In the genomic region with DNA sequence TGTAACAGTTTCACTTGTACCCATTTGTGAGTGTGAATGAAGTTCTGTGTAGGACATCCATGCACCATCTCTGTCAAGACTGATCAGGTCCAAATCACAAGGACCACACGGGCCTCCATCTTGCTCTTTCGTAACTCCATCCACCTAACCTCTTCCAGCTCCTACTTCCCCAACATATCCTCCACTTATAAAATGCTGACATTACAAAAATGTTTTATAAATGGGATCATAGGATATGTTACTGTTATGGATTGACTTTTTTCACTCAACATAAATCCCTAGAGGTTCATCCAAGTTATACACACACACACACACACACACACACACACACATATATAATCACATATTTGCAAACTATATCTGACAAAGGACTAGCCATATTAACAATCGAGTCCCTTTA, we compare ENCODE assay signal across 18 cellular contexts.
DNase-seq lines count a peak whose midpoint lies in the region; ATAC-seq, FAIRE-seq and TF ChIP-seq lines count a peak whose summit lies in the region.
"Had no signal": no experiment of that assay in that cellular context is flagged by ENCODE, and none has a peak within 500 bp of the region (broad histone marks: within the 10 kb centered on the region; RNA-seq: fewer than 3 reads in every experiment).

No MANE protein-coding gene starts in this region.

- H2BK20ac ChIP-seq in IMR-90 (ENCODE audit: low read depth, low read length) (no peak overlapping the region), H1 (ENCODE audit: low read length) (no peak overlapping the region)

- no peak overlapping the region for H2AK9ac ChIP-seq in IMR-90 (replicated peaks; ENCODE audit: low read depth, low read length, poor library complexity)

- H3K4me3 ChIP-seq in A549 (no peak overlapping the region), IMR-90 (ENCODE audit: insufficient read depth, low read depth, low read length) (no peak overlapping the region), H1 (ENCODE audit: extremely low read depth in 1 of 4, insufficient read depth in 2 of 4, low read depth in 3 of 4, low read length in 4 of 4) (no peak overlapping the region), right atrium auricular region (no peak overlapping the region)
- H3K4me3 ChIP-seq: BLaER1 treated with 17β-estradiol and CSF1 and Interleukin-3, amounts not matched to agents 10 nM and 100 nM had no signal

- TF ChIP-seq EP300 in A549 (IDR thresholded peaks at IDR 0.05), result no peak
- TF ChIP-seq EP300 in H1 (IDR thresholded peaks at IDR 0.05; ENCODE audit: borderline replicate concordance in 1 of 2, low read depth in 2 of 2, low read length in 2 of 2), result no peak

- CTCF ChIA-PET in A549 (lab: Yijun Ruan, JAX) (no interaction called here), IMR-90 (lab: Yijun Ruan, JAX) (no interaction called here), H1 (lab: Charles Lee; ENCODE audit: partially characterized antibody) (interaction anchor here (1.1 to 1.2 kb wide), 2 partner anchors 9 to 25 kb away, joined by 3 read pairs; no protein-coding TSS in a partner anchor)

- FAIRE-seq in A549 (lab: Jason Lieb, UNC) (no peak), H1 (lab: Jason Lieb, UNC) (no peak)
- FAIRE-seq: GM12891, GM19239 had no signal

- no peaks in the 10 kb centered on the region for H4K20me1 ChIP-seq in IMR-90 (ENCODE audit: insufficient read depth, low read length)
- no peaks in the 10 kb centered on the region for H4K20me1 ChIP-seq in H1 (replicated peaks in 1 of 2; ENCODE audit: control insufficient read depth in 1 of 2, insufficient read depth in 2 of 2, low read length in 2 of 2)
- H4K20me1 ChIP-seq: BLaER1 treated with 17β-estradiol and CSF1 and Interleukin-3, amounts not matched to agents 10 nM and 100 nM had no signal

- POLR2A ChIA-PET in A549 (lab: Yijun Ruan, JAX) (no interaction called here), IMR-90 (lab: Charles Lee; ENCODE audit: unreplicated experiment) (no interaction called here), H1 (lab: Charles Lee; ENCODE audit: partially characterized antibody) (no interaction called here)

- H4K91ac ChIP-seq in IMR-90 (ENCODE audit: insufficient read depth, low read depth, low read length), result no peak overlapping the region
- no peak overlapping the region for H4K91ac ChIP-seq in H1 (replicated peaks; ENCODE audit: insufficient read length, low read length)

- H3K4ac ChIP-seq in IMR-90 (ENCODE audit: low read depth, low read length), result no peak overlapping the region
- no peak overlapping the region for H3K4ac ChIP-seq in H1 (replicated peaks; ENCODE audit: insufficient read length, low read depth, low read length)

- no peak for TF ChIP-seq CTCF in A549 (IDR thresholded peaks at IDR 0.05)
- TF ChIP-seq CTCF in IMR-90 (conservative IDR thresholded peaks at IDR 0.05; ENCODE audit: low read depth, low read length), result no peak
- no peak for TF ChIP-seq CTCF in H1 (IDR thresholded peaks at IDR 0.05; ENCODE audit: control extremely low read depth in 1 of 3, insufficient read depth in 1 of 3, low read depth in 1 of 3, low read length in 3 of 3)
- TF ChIP-seq CTCF in right atrium auricular region (IDR thresholded peaks at IDR 0.05), result no peak

- ATAC-seq in A549 (no peak), IMR-90 (ENCODE audit: low read depth) (no peak)
- ATAC-seq: CD8-positive, alpha-beta T cell had no signal

- no TSS peak for BruUV-seq in IMR-90 (replicated peaks; lab: Mats Ljungman, UMichigan)

- H2BK120ac ChIP-seq in IMR-90 (ENCODE audit: low read depth, low read length), result no peak overlapping the region
- no peak overlapping the region for H2BK120ac ChIP-seq in H1 (replicated peaks; ENCODE audit: low read depth, low read length)

- no peak for TF ChIP-seq POLR2A in A549 (IDR thresholded peaks at IDR 0.05; ENCODE audit: low read length)
- no peak for TF ChIP-seq POLR2A in IMR-90 (IDR thresholded peaks at IDR 0.05; ENCODE audit: low read depth, low read length)
- TF ChIP-seq POLR2A in H1 (IDR thresholded peaks at IDR 0.05; ENCODE audit: control extremely low read depth in 1 of 2, low read depth in 2 of 2, low read length in 2 of 2), result no peak

- H3K9me1 ChIP-seq in IMR-90 (ENCODE audit: insufficient read depth, low read length), result no peaks in the 10 kb centered on the region

- no peaks in the 10 kb centered on the region for H3K9me3 ChIP-seq in A549
- peaks cover 15% of the 10 kb centered on the region for H3K9me3 ChIP-seq in IMR-90 (ENCODE audit: control insufficient read depth, insufficient read depth, low read length)
- H3K9me3 ChIP-seq in H1 (ENCODE audit: insufficient read depth in 2 of 2, low read depth in 1 of 2, low read length in 1 of 2), result no peaks in the 10 kb centered on the region
- no peaks in the 10 kb centered on the region for H3K9me3 ChIP-seq in right atrium auricular region
- H3K9me3 ChIP-seq: Caco-2 had no signal

- no peaks in the 10 kb centered on the region for H3K23me2 ChIP-seq in H1 (ENCODE audit: low read depth, low read length)

- H3K23ac ChIP-seq in IMR-90 (ENCODE audit: low read depth, low read length), result no peak overlapping the region
- no peak overlapping the region for H3K23ac ChIP-seq in H1 (ENCODE audit: insufficient read length)

- TF ChIP-seq RAD21 in A549 (conservative IDR thresholded peaks at IDR 0.05 in 1 of 2, IDR thresholded peaks at IDR 0.05 in 1 of 2) (no peak), IMR-90 (IDR thresholded peaks at IDR 0.05; ENCODE audit: low read length) (no peak), H1 (IDR thresholded peaks at IDR 0.05 in 1 of 2, conservative IDR thresholded peaks at IDR 0.05 in 1 of 2; ENCODE audit: low read depth in 2 of 2, low read length in 2 of 2) (no peak)

- H2AK5ac ChIP-seq in IMR-90 (ENCODE audit: low read depth, low read length) (no peak overlapping the region), H1 (ENCODE audit: low read depth, low read length) (no peak overlapping the region)

- no peak overlapping the region for H2BK15ac ChIP-seq in IMR-90 (ENCODE audit: low read depth, low read length)
- no peak overlapping the region for H2BK15ac ChIP-seq in H1 (ENCODE audit: low read length)

- H3K27me3 ChIP-seq in IMR-90 (ENCODE audit: control insufficient read depth, insufficient read depth, low read length), result no peaks in the 10 kb centered on the region
- no peaks in the 10 kb centered on the region for H3K27me3 ChIP-seq in H1 (replicated peaks in 1 of 4; ENCODE audit: control insufficient read depth in 3 of 4, extremely low read depth in 1 of 4, insufficient read depth in 3 of 4, low read length in 3 of 4)
- H3K27me3 ChIP-seq in right atrium auricular region, result no peaks in the 10 kb centered on the region
- H3K27me3 ChIP-seq: BLaER1 treated with 17β-estradiol and CSF1 and Interleukin-3, amounts not matched to agents 10 nM and 100 nM had no signal

- H3K36me3 ChIP-seq in IMR-90 (ENCODE audit: control insufficient read depth, insufficient read depth, low read length) (no peaks in the 10 kb centered on the region), H1 (ENCODE audit: control insufficient read depth in 2 of 4, insufficient read depth in 4 of 4, low read length in 3 of 4) (no peaks in the 10 kb centered on the region), right atrium auricular region (no peaks in the 10 kb centered on the region)
- H3K36me3 ChIP-seq: BLaER1 treated with 17β-estradiol and CSF1 and Interleukin-3, amounts not matched to agents 10 nM and 100 nM had no signal

- H2BK12ac ChIP-seq in H1 (ENCODE audit: low read depth, low read length), result no peak overlapping the region

- H3K9ac ChIP-seq in IMR-90 (ENCODE audit: low read depth, low read length) (no peak overlapping the region), H1 (replicated peaks in 1 of 4; ENCODE audit: extremely low read depth in 1 of 4, low read depth in 3 of 4, low read length in 3 of 4) (no peak overlapping the region)
- H3K9ac ChIP-seq: BLaER1 treated with 17β-estradiol and CSF1 and Interleukin-3, amounts not matched to agents 10 nM and 100 nM had no signal

- H3K4me2 ChIP-seq in A549 (no peak overlapping the region), IMR-90 (ENCODE audit: low read depth, low read length) (no peak overlapping the region), H1 (ENCODE audit: insufficient read depth in 1 of 2, low read depth in 2 of 2, low read length in 2 of 2) (no peak overlapping the region)
- H3K4me2 ChIP-seq: BLaER1 treated with 17β-estradiol and CSF1 and Interleukin-3, amounts not matched to agents 10 nM and 100 nM had no signal

- dilution Hi-C loops in IMR-90 (cut with HindIII; ENCODE audit: low sequenced_read_pairs, unreplicated experiment), result no loop called here

- H3K18ac ChIP-seq in IMR-90 (ENCODE audit: low read depth, low read length), result no peak overlapping the region
- no peak overlapping the region for H3K18ac ChIP-seq in H1 (ENCODE audit: extremely low read depth, low read length)

- no peaks in the 10 kb centered on the region for H3K79me2 ChIP-seq in H1 (ENCODE audit: control insufficient read depth in 1 of 2, insufficient read depth in 2 of 2, low read length in 2 of 2)

- H3K79me1 ChIP-seq in IMR-90 (ENCODE audit: low read depth in 1 of 2, low read length in 2 of 2), result no peaks in the 10 kb centered on the region
- H3K79me1 ChIP-seq in H1 (ENCODE audit: low read depth, low read length), result no peaks in the 10 kb centered on the region

- no peaks in the 10 kb centered on the region for H3K4me1 ChIP-seq in A549
- no peaks in the 10 kb centered on the region for H3K4me1 ChIP-seq in IMR-90 (ENCODE audit: control insufficient read depth, insufficient read depth, low read length)
- no peaks in the 10 kb centered on the region for H3K4me1 ChIP-seq in H1 (replicated peaks in 1 of 4; ENCODE audit: control insufficient read depth in 3 of 4, insufficient read depth in 4 of 4, low read length in 3 of 4)
- no peaks in the 10 kb centered on the region for H3K4me1 ChIP-seq in right atrium auricular region
- H3K4me1 ChIP-seq: BLaER1 treated with 17β-estradiol and CSF1 and Interleukin-3, amounts not matched to agents 10 nM and 100 nM; Caco-2 had no signal

- no peak overlapping the region for H4K5ac ChIP-seq in IMR-90 (ENCODE audit: low read depth, low read length)
- H4K5ac ChIP-seq in H1 (ENCODE audit: insufficient read length, low read depth, low read length), result no peak overlapping the region

- H4K8ac ChIP-seq in IMR-90 (ENCODE audit: low read depth in 2 of 2, low read length in 2 of 2) (no peak overlapping the region), H1 (ENCODE audit: extremely low read depth, insufficient read depth, low read length) (no peak overlapping the region)

- no peak for DNase-seq in A549 (ENCODE audit: low read depth in 1 of 2, low spot score in 1 of 2)
- no peak for DNase-seq in IMR-90
- DNase-seq in H1 (ENCODE audit: low read depth in 1 of 2, low spot score in 2 of 2), result no peak
- no peak for DNase-seq in globus pallidus (ENCODE audit: low spot score)
- DNase-seq in right atrium auricular region (ENCODE audit: low spot score), result no peak
- no peak for DNase-seq in NK-92 (lab: John Stamatoyannopoulos, UW; ENCODE audit: unreplicated experiment)
- DNase-seq: 8988T; AML-193; Caco-2; Calu3; CD4-positive, alpha-beta T cell; CD8-positive, alpha-beta T cell; DMS79 treated with DMSO at 0.1 percent for 48 hours; GF-D8 had no signal

- H3K56ac ChIP-seq in IMR-90 (ENCODE audit: extremely low read depth, insufficient read depth, low read length) (no peak overlapping the region), H1 (replicated peaks; ENCODE audit: insufficient read length, low read depth, low read length) (no peak overlapping the region)

- intact Hi-C loops in IMR-90 (cut with micrococcal nuclease), result no loop called here

- H2BK5ac ChIP-seq in IMR-90 (ENCODE audit: low read depth, low read length, poor library complexity, severe bottlenecking), result no peak overlapping the region
- no peak overlapping the region for H2BK5ac ChIP-seq in H1 (ENCODE audit: low read depth, low read length)

- WGBS in A549 (ENCODE audit: missing lambda C conversion rate), result 0% methylated on average over 3 of the region's 3 CpGs
- WGBS in IMR-90 (ENCODE audit: extremely low coverage in 2 of 2, insufficient read length in 1 of 2), 2 experiments, result no CpG with 5 or more reads among the region's 3 CpGs
- WGBS in H1 (ENCODE audit: extremely low coverage in 1 of 2, insufficient coverage in 1 of 2, insufficient read length in 1 of 2, insufficient replicate concordance in 2 of 2, low coverage in 1 of 2, low lambda C conversion rate in 2 of 2, missing lambda C conversion rate in 1 of 2), 2 experiments, result 95 to 100% methylated on average over 1 to 3 of the region's 3 CpGs

- H3K14ac ChIP-seq in IMR-90 (replicated peaks; ENCODE audit: low read depth, low read length) (no peak overlapping the region), H1 (ENCODE audit: insufficient read length) (no peak overlapping the region)

- H2AFZ ChIP-seq in IMR-90 (replicated peaks; ENCODE audit: low read length, poor library complexity) (no peak overlapping the region), H1 (ENCODE audit: low read length) (no peak overlapping the region)

- in situ Hi-C loops in IMR-90 (cut with MboI; ENCODE audit: low sequenced_read_pairs), result no loop called here

- H3K27ac ChIP-seq in A549, result no peak overlapping the region
- H3K27ac ChIP-seq in IMR-90 (ENCODE audit: insufficient read depth, low read length), result no peak overlapping the region
- H3K27ac ChIP-seq in H1 (ENCODE audit: low read depth, low read length), result no peak overlapping the region
- no peak overlapping the region for H3K27ac ChIP-seq in right atrium auricular region
- H3K27ac ChIP-seq: BLaER1 treated with 17β-estradiol and CSF1 and Interleukin-3, amounts not matched to agents 10 nM and 100 nM; C4-2B had no signal

Comparison
In these comparisons a context has a peak if more than half of its experiments do, and no peak if none do; other contexts are left out.
1. Of the 18 proteins assayed by ChIP-seq in both H1 and A549: peak only in H1: none; only in A549: none; in both: MAFK; in neither: 17.